In genomic region chr6:112254921-112255320, GRCh38 we compare ENCODE assay signal across 1 cellular context.
TF ChIP-seq lines count a peak whose summit lies in the region.

No MANE protein-coding gene starts in this region.

TF ChIP-seq in WTC11, 78 proteins besides CTCF, POLR2A, EP300 and RAD21 (continued from another document):
- TF ChIP-seq E2F4 (CRISPR knock-in tag; IDR thresholded peaks at IDR 0.05; ENCODE audit: borderline replicate concordance, low read depth) (no peak), FOXP1 (CRISPR knock-in tag; IDR thresholded peaks at IDR 0.05; ENCODE audit: borderline replicate concordance) (no peak), JUN (CRISPR knock-in tag; IDR thresholded peaks at IDR 0.05) (no peak), E2F1 (CRISPR knock-in tag; IDR thresholded peaks at IDR 0.05) (no peak)
TF ChIP-seq in WTC11: peak in this region for 0.
